1 cellular context compared by ENCODE assay signal in the genomic region with DNA sequence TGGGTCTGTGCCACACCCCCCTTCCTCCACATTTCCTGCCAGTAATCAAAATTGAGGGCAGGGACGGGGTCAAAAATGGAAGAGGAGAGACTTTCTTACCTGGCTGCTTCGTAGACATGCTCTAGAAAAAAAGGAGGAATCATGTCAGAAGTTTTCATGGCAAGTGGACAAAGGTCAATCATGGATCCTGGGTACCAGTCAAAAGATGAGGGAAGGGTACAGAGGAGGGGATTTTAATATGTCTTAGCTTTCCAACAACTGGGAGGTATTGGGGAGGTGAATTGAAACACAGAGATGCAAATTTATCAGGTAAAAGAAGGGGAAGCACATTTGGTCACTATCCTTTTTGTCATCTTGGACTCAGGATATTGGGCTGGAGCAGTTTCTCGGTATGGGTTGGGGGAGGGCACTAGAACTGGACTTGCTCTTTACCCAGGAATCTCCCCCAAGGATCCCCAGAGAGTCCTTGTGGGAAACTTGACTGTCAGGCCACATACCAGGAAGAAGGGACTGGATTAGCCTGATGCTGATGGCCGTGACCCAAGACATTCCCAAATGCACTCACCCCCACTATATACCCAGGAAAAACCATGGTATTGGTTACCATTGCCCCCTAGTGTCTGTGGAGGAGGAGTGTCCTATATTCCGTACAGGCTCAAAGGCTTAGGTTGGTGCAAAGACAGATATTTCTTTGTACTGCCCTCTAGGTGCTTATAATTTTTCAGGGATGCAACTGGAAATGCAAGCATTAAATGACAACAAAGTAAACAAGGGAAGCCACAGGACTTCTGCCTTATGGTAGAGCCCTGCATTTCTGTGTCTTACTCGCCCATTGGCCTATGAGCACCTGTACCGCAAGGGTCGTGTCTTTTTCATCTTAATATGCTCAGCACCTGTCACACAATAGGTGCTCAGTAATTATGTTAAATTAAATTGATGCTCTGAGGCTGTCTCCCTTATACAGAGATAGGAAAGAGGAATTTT.
TF ChIP-seq lines count a peak whose summit lies in the region.

No MANE protein-coding gene starts in this region.

TF ChIP-seq in HCT116, 20 proteins besides CTCF, POLR2A, EP300 and RAD21 (continued from another document):
- TF ChIP-seq, protein P1, sequence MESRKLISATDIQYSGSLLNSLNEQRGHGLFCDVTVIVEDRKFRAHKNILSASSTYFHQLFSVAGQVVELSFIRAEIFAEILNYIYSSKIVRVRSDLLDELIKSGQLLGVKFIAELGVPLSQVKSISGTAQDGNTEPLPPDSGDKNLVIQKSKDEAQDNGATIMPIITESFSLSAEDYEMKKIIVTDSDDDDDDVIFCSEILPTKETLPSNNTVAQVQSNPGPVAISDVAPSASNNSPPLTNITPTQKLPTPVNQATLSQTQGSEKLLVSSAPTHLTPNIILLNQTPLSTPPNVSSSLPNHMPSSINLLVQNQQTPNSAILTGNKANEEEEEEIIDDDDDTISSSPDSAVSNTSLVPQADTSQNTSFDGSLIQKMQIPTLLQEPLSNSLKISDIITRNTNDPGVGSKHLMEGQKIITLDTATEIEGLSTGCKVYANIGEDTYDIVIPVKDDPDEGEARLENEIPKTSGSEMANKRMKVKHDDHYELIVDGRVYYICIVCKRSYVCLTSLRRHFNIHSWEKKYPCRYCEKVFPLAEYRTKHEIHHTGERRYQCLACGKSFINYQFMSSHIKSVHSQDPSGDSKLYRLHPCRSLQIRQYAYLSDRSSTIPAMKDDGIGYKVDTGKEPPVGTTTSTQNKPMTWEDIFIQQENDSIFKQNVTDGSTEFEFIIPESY (IDR thresholded peaks at IDR 0.05; ENCODE audit: extremely low read depth, insufficient replicate concordance, low read length): no peak
- no peak for TF ChIP-seq YY1 (IDR thresholded peaks at IDR 0.05; ENCODE audit: extremely low read depth, insufficient replicate concordance, low read depth, low read length)
